Comparison of ENCODE assay signal across 19 cellular contexts in the genomic region with DNA sequence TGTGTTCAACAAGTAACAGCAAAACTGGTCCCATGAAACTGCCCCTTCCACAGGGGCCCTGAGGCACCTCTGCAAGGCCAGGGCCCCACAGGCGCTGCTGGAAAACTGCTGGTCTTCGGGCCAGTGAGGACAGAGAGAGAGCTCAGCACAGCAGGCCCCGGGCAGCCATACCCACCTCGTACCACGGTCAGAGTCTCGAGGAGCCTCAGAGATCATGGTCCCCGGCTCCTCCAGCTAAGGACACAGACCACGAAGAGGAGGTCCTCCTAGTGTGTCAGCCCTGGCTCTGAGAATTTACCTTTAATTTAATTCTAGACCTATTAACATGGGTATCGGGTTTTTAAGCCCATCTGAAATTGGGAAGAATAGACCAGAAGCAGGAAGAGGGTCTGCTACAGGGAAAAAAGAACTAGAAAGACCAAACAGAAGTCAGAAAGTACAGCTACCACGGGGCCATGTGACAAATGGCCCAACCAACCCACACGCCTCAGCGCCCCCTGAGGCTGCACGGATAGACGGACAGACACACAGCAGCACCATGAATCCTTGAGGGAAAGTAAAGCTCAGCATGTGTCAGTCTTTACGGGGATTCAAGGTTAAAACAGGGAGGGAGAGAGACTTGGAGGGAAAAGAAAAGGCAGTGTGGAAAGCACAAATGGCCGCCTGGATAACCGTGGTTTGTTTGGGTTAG. TPM values are rescaled to one million over a fixed set of nuclear protein-coding genes. Genes with fewer than 3 reads are reported as not detected.
DNase-seq lines count a peak whose midpoint lies in the region; ATAC-seq and TF ChIP-seq lines count a peak whose summit lies in the region.
"Had no signal": no experiment of that assay in that cellular context is flagged by ENCODE, and none has a peak within 500 bp of the region (broad histone marks: within the 10 kb centered on the region; RNA-seq: fewer than 3 reads in every experiment).

No MANE protein-coding gene starts in this region.

- H3K4me3 ChIP-seq in fibroblast of villous mesenchyme (ENCODE audit: low read depth, low read length), result no peak overlapping the region
- H3K4me3 ChIP-seq in WERI-Rb-1 (ENCODE audit: low read depth, low read length), result no peak overlapping the region
- H3K4me3 ChIP-seq: right lobe of liver, SJSA1 had no signal

- H3K27ac Mint-ChIP-seq in T-helper 17 cell (peak overlapping the region; percentile 24), nephron progenitor cell (peak overlapping the region; percentile 43), type B pancreatic cell (no peak overlapping the region)
- H3K27ac Mint-ChIP-seq: activated B cell treated with CpG ODN at 0.5 μM for 24 hours; activated CD4-positive, alpha-beta memory T cell treated with anti-CD3 and anti-CD28 coated beads, Interleukin-2, amount 10 ng/mL, durations not matched to agents 7 days and 5 days; activated naive CD4-positive, alpha-beta T cell treated with anti-CD3 and anti-CD28 coated beads for 36 hours; activated T-cell treated with anti-CD3 and anti-CD28 coated beads, Interleukin-2, amount 50 U/mL, for 24 hours; CD8-positive, alpha-beta T cell; T-helper 1 cell treated with Interleukin-12 subunit alpha and Interleukin-12 subunit beta and Interleukin-4 antibody, amounts not matched to agents 30 μg/mL and 1 μg/mL, for 36 hours had no signal

- H3K36me3 ChIP-seq in WERI-Rb-1, result no peaks in the 10 kb centered on the region
- H3K36me3 ChIP-seq: right lobe of liver, SJSA1 had no signal

- H3K27ac ChIP-seq in WERI-Rb-1, result no peak overlapping the region
- H3K27ac ChIP-seq: right lobe of liver, SJSA1 had no signal

- TF ChIP-seq CTCF in fibroblast of villous mesenchyme (IDR thresholded peaks at IDR 0.05; ENCODE audit: insufficient read depth, low read depth, low read length), result peak; percentile 8
- TF ChIP-seq CTCF in nephron progenitor cell (IDR thresholded peaks at IDR 0.05), result no peak
- TF ChIP-seq CTCF in type B pancreatic cell (conservative IDR thresholded peaks at IDR 0.05), result no peak
- TF ChIP-seq CTCF in WERI-Rb-1 (IDR thresholded peaks at IDR 0.05; ENCODE audit: low read depth, low read length), result no peak

- H3K27me3 Mint-ChIP-seq in T-helper 17 cell (no peaks in the 10 kb centered on the region), nephron progenitor cell (ENCODE audit: low read depth, poor library complexity) (no peaks in the 10 kb centered on the region), type B pancreatic cell (no peaks in the 10 kb centered on the region)
- H3K27me3 Mint-ChIP-seq: activated B cell treated with CpG ODN at 0.5 μM for 24 hours; activated CD4-positive, alpha-beta memory T cell treated with anti-CD3 and anti-CD28 coated beads, Interleukin-2, amount 10 ng/mL, durations not matched to agents 7 days and 5 days; activated T-cell treated with anti-CD3 and anti-CD28 coated beads, Interleukin-2, amount 50 U/mL, for 24 hours had no signal

- DNase-seq in T-helper 17 cell (no peak), fibroblast of villous mesenchyme (ENCODE audit: low read depth) (no peak), nephron progenitor cell (no peak), type B pancreatic cell (ENCODE audit: extremely low spot score, unreplicated experiment) (no peak), WERI-Rb-1 (no peak), dermis blood vessel endothelial cell (no peak)
- no peak for DNase-seq in effector CD4-positive, alpha-beta T cell
- DNase-seq: activated B cell treated with CpG ODN at 0.5 μM for 24 hours; activated CD4-positive, alpha-beta memory T cell treated with anti-CD3 and anti-CD28 coated beads, Interleukin-2, amount 10 ng/mL, durations not matched to agents 7 days and 5 days; activated naive CD4-positive, alpha-beta T cell treated with anti-CD3 and anti-CD28 coated beads for 36 hours; activated T-cell treated with anti-CD3 and anti-CD28 coated beads, Interleukin-2, amount 50 U/mL, for 24 hours; anterior cingulate cortex; CD8-positive, alpha-beta T cell; KBM-7; NCI-H2171; occipital lobe had no signal

- peaks cover 20% of the 10 kb centered on the region for H3K9me3 Mint-ChIP-seq in nephron progenitor cell
- peaks cover 4% of the 10 kb centered on the region for H3K9me3 Mint-ChIP-seq in type B pancreatic cell
- H3K9me3 Mint-ChIP-seq: activated CD4-positive, alpha-beta memory T cell treated with anti-CD3 and anti-CD28 coated beads, Interleukin-2, amount 10 ng/mL, durations not matched to agents 7 days and 5 days; T-helper 1 cell treated with Interleukin-12 subunit alpha and Interleukin-12 subunit beta and Interleukin-4 antibody, amounts not matched to agents 30 μg/mL and 1 μg/mL, for 36 hours had no signal

- H3K4me3 Mint-ChIP-seq in T-helper 17 cell (no peak overlapping the region), nephron progenitor cell (no peak overlapping the region), type B pancreatic cell (peak overlapping the region; percentile 30)
- H3K4me3 Mint-ChIP-seq: activated B cell treated with CpG ODN at 0.5 μM for 24 hours; activated CD4-positive, alpha-beta memory T cell treated with anti-CD3 and anti-CD28 coated beads, Interleukin-2, amount 10 ng/mL, durations not matched to agents 7 days and 5 days; activated naive CD4-positive, alpha-beta T cell treated with anti-CD3 and anti-CD28 coated beads for 36 hours; activated T-cell treated with anti-CD3 and anti-CD28 coated beads, Interleukin-2, amount 50 U/mL, for 24 hours; CD8-positive, alpha-beta T cell; T-helper 1 cell treated with Interleukin-12 subunit alpha and Interleukin-12 subunit beta and Interleukin-4 antibody, amounts not matched to agents 30 μg/mL and 1 μg/mL, for 36 hours had no signal

- H3K36me3 Mint-ChIP-seq in T-helper 17 cell (ENCODE audit: low read depth) (peaks cover 8% of the 10 kb centered on the region), nephron progenitor cell (ENCODE audit: low read depth) (peaks cover 42% of the 10 kb centered on the region), type B pancreatic cell (peaks cover 13% of the 10 kb centered on the region)

- H3K9me3 ChIP-seq in T-helper 17 cell (ENCODE audit: control insufficient read depth, low read length, poor library complexity, severe bottlenecking) (no peaks in the 10 kb centered on the region), WERI-Rb-1 (ENCODE audit: severe bottlenecking) (no peaks in the 10 kb centered on the region)
- H3K9me3 ChIP-seq: right lobe of liver, SJSA1 had no signal

- ATAC-seq in T-helper 17 cell, result no peak
- ATAC-seq: CD8-positive, alpha-beta T cell had no signal

- H3K4me1 Mint-ChIP-seq in T-helper 17 cell, result peaks cover 2% of the 10 kb centered on the region
- H3K4me1 Mint-ChIP-seq in nephron progenitor cell, result peaks cover 19% of the 10 kb centered on the region
- peaks cover 6% of the 10 kb centered on the region for H3K4me1 Mint-ChIP-seq in type B pancreatic cell (ENCODE audit: unreplicated experiment)
- H3K4me1 Mint-ChIP-seq: activated B cell treated with CpG ODN at 0.5 μM for 24 hours; activated CD4-positive, alpha-beta memory T cell treated with anti-CD3 and anti-CD28 coated beads, Interleukin-2, amount 10 ng/mL, durations not matched to agents 7 days and 5 days had no signal

- H3K27me3 ChIP-seq in WERI-Rb-1 (ENCODE audit: insufficient read depth, low read depth, severe bottlenecking), result no peaks in the 10 kb centered on the region
- H3K27me3 ChIP-seq: right lobe of liver, SJSA1 had no signal

RNA-seq across cellular contexts. Expression of a gene that starts 22.9 kb away (rescaled TPM):
- total RNA-seq in T-helper 17 cell (10 to 100 TPM in 1 of 2 donors, 1 to 10 TPM in 1; 3.3 to 17.6 TPM), fibroblast of villous mesenchyme (16.4 and 26.4 TPM in 2 replicates), type B pancreatic cell (ENCODE audit: low replicate concordance) (31.4 and 46.6 TPM in 2 replicates), dermis blood vessel endothelial cell (20.3 and 24.2 TPM in 2 replicates)
